20 cellular contexts compared by ENCODE assay signal in the genomic region with DNA sequence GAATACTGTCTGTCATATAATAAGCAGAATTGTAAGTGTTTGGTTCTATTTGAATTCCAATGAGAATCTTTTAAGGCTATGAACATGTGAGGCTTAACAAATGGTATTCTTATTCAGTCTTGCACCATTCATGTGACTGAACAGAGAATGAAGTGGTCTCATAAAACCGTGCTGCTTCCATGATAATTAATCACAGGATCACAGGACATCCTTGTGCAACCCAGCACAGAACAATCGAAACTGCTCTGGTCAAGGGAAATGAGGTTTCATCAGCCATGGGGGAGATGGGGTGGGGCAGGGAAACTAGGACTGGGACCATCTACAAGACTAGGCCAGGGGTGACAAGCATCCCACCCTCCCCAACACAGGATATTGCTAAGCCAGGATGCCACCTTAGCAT. TPM values are rescaled to one million over a fixed set of nuclear protein-coding genes. Genes with fewer than 3 reads are reported as not detected.
A peak's percentile ranks its signal among the peaks of the same experiment; 100 is the strongest.
DNase-seq lines count a peak whose midpoint lies in the region; FAIRE-seq and TF ChIP-seq lines count a peak whose summit lies in the region.
"Had no signal": no experiment of that assay in that cellular context is flagged by ENCODE, and none has a peak within 500 bp of the region (broad histone marks: within the 10 kb centered on the region; RNA-seq: fewer than 3 reads in every experiment).

No MANE protein-coding gene starts in this region.

- H3K4me3 ChIP-seq in AG09309 (ENCODE audit: control insufficient read depth, low read depth, low read length) (no peak overlapping the region), bronchial epithelial cell (ENCODE audit: low read depth, low read length) (no peak overlapping the region)
- H3K4me3 ChIP-seq: Peyer's patch had no signal

- no peaks in the 10 kb centered on the region for H3K27me3 ChIP-seq in bronchial epithelial cell (ENCODE audit: control insufficient read depth, insufficient read depth, low read length)
- H3K27me3 ChIP-seq: Peyer's patch had no signal

- peak; percentile 66 for FAIRE-seq in bronchial epithelial cell (lab: Jason Lieb, UNC)
- FAIRE-seq: D721Med had no signal

- DNase-seq in AG09309 (ENCODE audit: low read depth) (peak; percentile 74), HCEC 1CT (peak; percentile 44), bronchial epithelial cell (ENCODE audit: low read depth) (no peak), foreskin melanocyte (peak; percentile 98), T-helper 1 cell (no peak), HuH-7.5 (ENCODE audit: low spot score) (no peak), NCI-H1092 (lab: John Stamatoyannopoulos, UW) (no peak), hepatic stellate cell (ENCODE audit: low spot score) (no peak)
- DNase-seq: CD4-positive, alpha-beta T cell; DMS79 treated with DMSO at 0.1 percent for 48 hours; GDM1; H7; NCI-H1092 treated with DMSO at 0.1 percent for 48 hours; NCI-H1694; NCI-H2107; NCI-H345; Peyer's patch; Right ventricle myocardium superior; T-helper 17 cell had no signal

- no peak for TF ChIP-seq CTCF in AG09309 (IDR thresholded peaks at IDR 0.05; ENCODE audit: control insufficient read depth, insufficient read depth, low read depth, low read length, missing control alignments)
- TF ChIP-seq CTCF in bronchial epithelial cell (IDR thresholded peaks at IDR 0.05; ENCODE audit: insufficient read depth, low read length, severe bottlenecking) = no peak

- no peaks in the 10 kb centered on the region for H3K36me3 ChIP-seq in bronchial epithelial cell (ENCODE audit: control insufficient read depth, insufficient read depth, low read length)
- H3K36me3 ChIP-seq: Peyer's patch had no signal

RNA-seq across cellular contexts. Expression of a gene that starts 6.0 kb away (rescaled TPM):
- total RNA-seq in bronchial epithelial cell = 8.4 and 9.3 TPM in 2 replicates

RNA-seq across cellular contexts. Expression of a gene that starts 6.1 kb away (rescaled TPM):
- total RNA-seq in bronchial epithelial cell = 18.9 and 19.7 TPM in 2 replicates

RNA-seq across cellular contexts. Expression of a gene that starts 21.1 kb away (rescaled TPM):
- 12.4 and 14.2 TPM in 2 replicates for total RNA-seq in bronchial epithelial cell

RNA-seq across cellular contexts. Expression of a gene that starts 48.6 kb away (rescaled TPM):
- 4.6 and 6.3 TPM in 2 replicates for total RNA-seq in bronchial epithelial cell

RNA-seq across cellular contexts. Expression of a gene that starts 52.2 kb away (rescaled TPM):
- total RNA-seq in bronchial epithelial cell = 113 and 115 TPM in 2 replicates

Comparison
In these comparisons a context has a peak if more than half of its experiments do, and no peak if none do; other contexts are left out.
1. DNase-seq: peak in AG09309 (single experiment), HCEC 1CT (single experiment) and foreskin melanocyte (single experiment); none in bronchial epithelial cell (single experiment), T-helper 1 cell (0 of 5), HuH-7.5 (single experiment), NCI-H1092 (single experiment) and hepatic stellate cell (single experiment).